9 cellular contexts compared by ENCODE assay signal in genomic region chr22:30607300-30607930, GRCh38. TPM values are rescaled to one million over a fixed set of nuclear protein-coding genes. Genes with fewer than 3 reads are reported as not detected.
A peak's percentile ranks its signal among the peaks of the same experiment; 100 is the strongest.
DNase-seq lines count a peak whose midpoint lies in the region; ATAC-seq and TF ChIP-seq lines count a peak whose summit lies in the region.
"Had no signal": no experiment of that assay in that cellular context is flagged by ENCODE, and none has a peak within 500 bp of the region (broad histone marks: within the 10 kb centered on the region; RNA-seq: fewer than 3 reads in every experiment).

No MANE protein-coding gene starts in this region.

- intact Hi-C loops in colonic mucosa (cut with DNase I) = loop anchor here (10.0 kb wide), 1 partner anchor 163 kb away; no protein-coding TSS in a partner anchor
- intact Hi-C loops in naive thymus-derived CD4-positive, alpha-beta T cell (cut with micrococcal nuclease) = loop anchor here (1.0 to 2.0 kb wide), 2 partner anchors 15 kb away; no protein-coding TSS in a partner anchor

- H3K36me3 Mint-ChIP-seq in IgD-negative memory B cell = no peaks in the 10 kb centered on the region
- H3K36me3 Mint-ChIP-seq in naive thymus-derived CD4-positive, alpha-beta T cell = no peaks in the 10 kb centered on the region

- H3K27ac Mint-ChIP-seq in IgD-negative memory B cell = peak overlapping the region in 1 of 3 donors; percentile 76
- H3K27ac Mint-ChIP-seq in naive thymus-derived CD4-positive, alpha-beta T cell = peak overlapping the region in 8 of 9 donors; percentile 47 to 86 (median 63)

- peak overlapping the region; percentile 65 for H3K27ac ChIP-seq in AG04450 (ENCODE audit: low read depth, low read length)
- peak overlapping the region; percentile 79 for H3K27ac ChIP-seq in colonic mucosa
- H3K27ac ChIP-seq in naive thymus-derived CD4-positive, alpha-beta T cell (ENCODE audit: low read depth, low read length) = peak overlapping the region; percentile 56

- peaks cover 15 to 25% (median 21%) of the 10 kb centered on the region in 3 donors for H3K4me1 Mint-ChIP-seq in IgD-negative memory B cell
- H3K4me1 Mint-ChIP-seq in naive thymus-derived CD4-positive, alpha-beta T cell = peaks cover 17 to 57% (median 25%) of the 10 kb centered on the region in 7 donors

- TF ChIP-seq CTCF in AG04450 (IDR thresholded peaks at IDR 0.05; ENCODE audit: low read depth, low read length) (no peak), colonic mucosa (IDR thresholded peaks at IDR 0.05) (no peak), GM20000 (IDR thresholded peaks at IDR 0.05; ENCODE audit: extremely low read depth, missing control alignments) (no peak)

- H3K36me3 ChIP-seq in colonic mucosa = no peaks in the 10 kb centered on the region
- no peaks in the 10 kb centered on the region for H3K36me3 ChIP-seq in naive thymus-derived CD4-positive, alpha-beta T cell (ENCODE audit: control insufficient read depth in 2 of 3, insufficient read depth in 3 of 3, low read length in 3 of 3)

- H3K4me1 ChIP-seq in colonic mucosa = peaks cover 26% of the 10 kb centered on the region
- H3K4me1 ChIP-seq in naive thymus-derived CD4-positive, alpha-beta T cell (ENCODE audit: control insufficient read depth in 2 of 2, insufficient read depth in 2 of 2, low read length in 2 of 2) = peaks cover 0 to 6% of the 10 kb centered on the region in 2 donors

- H3K4me3 ChIP-seq in AG04450 (ENCODE audit: low read depth, low read length) (peak overlapping the region; percentile 61), colonic mucosa (peak overlapping the region; percentile 52)
- peak overlapping the region; percentile 81 for H3K4me3 ChIP-seq in naive thymus-derived CD4-positive, alpha-beta T cell (ENCODE audit: low read length)

- ATAC-seq in naive thymus-derived CD4-positive, alpha-beta T cell = no peak
- no peak for ATAC-seq in esophagus mucosa

- POLR2A ChIA-PET in AG04450 (lab: Yijun Ruan, JAX) = interaction anchor here (0.5 to 1.0 kb wide), 2 partner anchors 35 to 184 kb away, joined by 6 to 7 read pairs; no protein-coding TSS in a partner anchor
- POLR2A ChIA-PET in naive thymus-derived CD4-positive, alpha-beta T cell (lab: Charles Lee) = interaction anchor here (1.4 to 2.2 kb wide), 2 partner anchors 16 to 28 kb away, joined by 5 to 8 read pairs; partner anchors contain the start of genes PES1 and SLC35E4

- H3K4me3 Mint-ChIP-seq in IgD-negative memory B cell = peak overlapping the region; percentile 17 to 93 (median 86)
- H3K4me3 Mint-ChIP-seq in naive thymus-derived CD4-positive, alpha-beta T cell = peak overlapping the region; percentile 75 to 95 (median 90)

- H3K27me3 Mint-ChIP-seq in IgD-negative memory B cell = peaks cover 10% of the 10 kb centered on the region
- H3K27me3 Mint-ChIP-seq in naive thymus-derived CD4-positive, alpha-beta T cell = no peaks in the 10 kb centered on the region

- no peak for DNase-seq in AG04450 (ENCODE audit: low read depth, low spot score)
- no peak for DNase-seq in colonic mucosa
- no peak for DNase-seq in naive thymus-derived CD4-positive, alpha-beta T cell
- no peak for DNase-seq in RKO (ENCODE audit: low spot score)
- no peak for DNase-seq in GM20000 (ENCODE audit: low spot score)
- DNase-seq in DMS79 (lab: John Stamatoyannopoulos, UW) = no peak
- DNase-seq: effector CD8-positive, alpha-beta T cell had no signal

- H3K9ac ChIP-seq in colonic mucosa (ENCODE audit: low read depth in 2 of 2, low read length in 2 of 2) = peak overlapping the region; percentile 31 to 71

- H3K27me3 ChIP-seq in AG04450 (ENCODE audit: control insufficient read depth, insufficient read depth, low read length) (no peaks in the 10 kb centered on the region), colonic mucosa (no peaks in the 10 kb centered on the region)
- H3K27me3 ChIP-seq in naive thymus-derived CD4-positive, alpha-beta T cell (ENCODE audit: control insufficient read depth in 2 of 2, insufficient read depth in 2 of 2, low read length in 2 of 2) = no peaks in the 10 kb centered on the region

- CTCF ChIA-PET in AG04450 (lab: Charles Lee) = interaction anchor here (0.6 to 4.9 kb wide), 6 partner anchors 23 to 1174 kb away, joined by 3 to 42 read pairs (median 9); no protein-coding TSS in a partner anchor
- CTCF ChIA-PET in naive thymus-derived CD4-positive, alpha-beta T cell (lab: Charles Lee) = no interaction called here

- H3K9me3 Mint-ChIP-seq in IgD-negative memory B cell = no peaks in the 10 kb centered on the region
- no peaks in the 10 kb centered on the region for H3K9me3 Mint-ChIP-seq in naive thymus-derived CD4-positive, alpha-beta T cell

- H3K9me3 ChIP-seq in AG04450 (ENCODE audit: control insufficient read depth, insufficient read depth, low read length) (no peaks in the 10 kb centered on the region), colonic mucosa (no peaks in the 10 kb centered on the region)
- H3K9me3 ChIP-seq in naive thymus-derived CD4-positive, alpha-beta T cell (ENCODE audit: control insufficient read depth in 2 of 3, low read length in 3 of 3) = no peaks in the 10 kb centered on the region

RNA-seq across cellular contexts. Expression of gene TCN2, which starts 0.4 kb away (rescaled TPM):
- polyA plus RNA-seq in AG04450 (2011; rRNA removed) (6.6 and 9.1 TPM in 2 replicates), IgD-negative memory B cell (0.48 TPM)
- polyA minus RNA-seq in AG04450 (2011; rRNA and poly(A)+ RNA removed) = 4.3 and 5.0 TPM in 2 replicates
- total RNA-seq in colonic mucosa (10 to 100 TPM in 1 of 2 donors, 1 to 10 TPM in 1; 9.3 to 27.0 TPM), esophagus mucosa (3.5 TPM)
- total RNA-seq in naive thymus-derived CD4-positive, alpha-beta T cell = 1 to 10 TPM in 3 of 5 experiments, under 1 TPM in 2; 0.57 to 8.9 (median 1.3) TPM
- under 1 TPM; 0.69 to 0.79 TPM for polyA plus RNA-seq in naive thymus-derived CD4-positive, alpha-beta T cell

RNA-seq across cellular contexts. Expression of gene PES1, which starts 15.7 kb away (rescaled TPM):
- 70.2 and 90.3 TPM in 2 replicates for polyA plus RNA-seq in AG04450 (2011; rRNA removed)
- 103 and 127 TPM in 2 replicates for polyA minus RNA-seq in AG04450 (2011; rRNA and poly(A)+ RNA removed)
- polyA plus RNA-seq in IgD-negative memory B cell = 36.3 TPM
- total RNA-seq in colonic mucosa = 10 to 100 TPM; 44.2 to 98.3 TPM
- total RNA-seq in naive thymus-derived CD4-positive, alpha-beta T cell = 10 to 100 TPM; 40.6 to 84.2 (median 56.3) TPM
- polyA plus RNA-seq in naive thymus-derived CD4-positive, alpha-beta T cell = 10 to 100 TPM; 34.6 to 62.3 TPM
- 55.8 TPM for total RNA-seq in esophagus mucosa

RNA-seq across cellular contexts. Expression of gene SLC35E4, which starts 28.2 kb away (rescaled TPM):
- polyA plus RNA-seq in AG04450 (2011; rRNA removed) (2.8 and 3.4 TPM in 2 replicates), IgD-negative memory B cell (1.5 TPM)
- polyA minus RNA-seq in AG04450 (2011; rRNA and poly(A)+ RNA removed) = 1.7 and 2.0 TPM in 2 replicates
- total RNA-seq in colonic mucosa (1 to 10 TPM; 5.7 to 7.0 TPM), esophagus mucosa (2.0 TPM)
- 1 to 10 TPM; 2.0 to 5.2 (median 3.4) TPM for total RNA-seq in naive thymus-derived CD4-positive, alpha-beta T cell
- 1 to 10 TPM in 1 of 2 donors, under 1 TPM in 1; 0.85 to 1.9 TPM for polyA plus RNA-seq in naive thymus-derived CD4-positive, alpha-beta T cell

RNA-seq across cellular contexts. Expression of gene GAL3ST1, which starts 33.0 kb away (rescaled TPM):
- polyA plus RNA-seq in AG04450 (2011; rRNA removed) = 0.06 and 0.14 TPM in 2 replicates
- polyA minus RNA-seq in AG04450 (2011; rRNA and poly(A)+ RNA removed) = not detected in 2 replicates
- polyA plus RNA-seq in IgD-negative memory B cell = not detected
- 10 to 100 TPM; 13.4 to 18.8 TPM for total RNA-seq in colonic mucosa
- 1 to 10 TPM in 2 of 5 experiments, under 1 TPM in 1, not detected in 2; 0.56 to 4.8 (median 4.0) TPM for total RNA-seq in naive thymus-derived CD4-positive, alpha-beta T cell
- 1 to 10 TPM in 1 of 2 donors, under 1 TPM in 1; 0.21 to 2.4 TPM for polyA plus RNA-seq in naive thymus-derived CD4-positive, alpha-beta T cell
- not detected for total RNA-seq in esophagus mucosa
